Comparison of ENCODE assay signal across 8 cellular contexts in genomic region chr21:33198346-33199135, GRCh38.
DNase-seq lines count a peak whose midpoint lies in the region; ATAC-seq and TF ChIP-seq lines count a peak whose summit lies in the region.

No MANE protein-coding gene starts in this region.

- DNase-seq in GDM1 (lab: John Stamatoyannopoulos, UW) (peak; percentile 61), OCI-M2 (lab: John Stamatoyannopoulos, UW; ENCODE audit: unreplicated experiment) (peak; percentile 90), foreskin fibroblast (peak; percentile 55 to 68), putamen (ENCODE audit: low spot score) (peak; percentile 70), HuH-7 (ENCODE audit: low spot score) (no peak), GM13977 (ENCODE audit: low spot score) (no peak), NCI-H1092 (lab: John Stamatoyannopoulos, UW) (no peak)

- in situ Hi-C loops in GM13977 (cut with MboI; ENCODE audit: low pct_unique_long_range_greater_than_20kb, low sequenced_read_pairs, unreplicated experiment), result loop anchor here (5.0 kb wide), 1 partner anchor 361 kb away; no protein-coding TSS in a partner anchor

- no peak for TF ChIP-seq CTCF in foreskin fibroblast (IDR thresholded peaks at IDR 0.05; ENCODE audit: low read depth, low read length)
- no peak for TF ChIP-seq CTCF in GM13977 (IDR thresholded peaks at IDR 0.05; ENCODE audit: extremely low read depth, insufficient read depth, missing control alignments)

- no peak overlapping the region for H3K4me3 ChIP-seq in foreskin fibroblast (ENCODE audit: low read depth in 1 of 2, low read length in 2 of 2)

- no peak for ATAC-seq in HG03196 (IDR thresholded peaks at IDR 0.05; ENCODE audit: unreplicated experiment)

Comparison
In these comparisons a context has a peak if more than half of its experiments do, and no peak if none do; other contexts are left out.
1. DNase-seq: peak in GDM1 (single experiment), OCI-M2 (single experiment), foreskin fibroblast (2 of 2) and putamen (single experiment); none in HuH-7 (single experiment), GM13977 (single experiment) and NCI-H1092 (single experiment).